1 cellular context compared by ENCODE assay signal in genomic region chr22:19880786-19881569, GRCh38.
TF ChIP-seq lines count a peak whose summit lies in the region.

No MANE protein-coding gene starts in this region.

TF ChIP-seq in HEK293, 187 proteins besides CTCF, POLR2A, EP300 and RAD21 (continued from another document and continues in another):
- no peak for TF ChIP-seq ZNF549 (tag by site-specific recombination; IDR thresholded peaks at IDR 0.05)
- no peak for TF ChIP-seq ZNF544 (tag by site-specific recombination; IDR thresholded peaks at IDR 0.05)
- TF ChIP-seq HOXA7 (CRISPR knock-in tag; IDR thresholded peaks at IDR 0.05; ENCODE audit: borderline replicate concordance) = no peak
- peak; percentile 87 for TF ChIP-seq INSM2 (tag by site-specific recombination; IDR thresholded peaks at IDR 0.05)
- TF ChIP-seq ZNF521 (tag by site-specific recombination; IDR thresholded peaks at IDR 0.05) = no peak
- TF ChIP-seq HOXC10 (CRISPR knock-in tag; IDR thresholded peaks at IDR 0.05) = no peak
- no peak for TF ChIP-seq ZSCAN30 (tag by site-specific recombination; IDR thresholded peaks at IDR 0.05)
- no peak for TF ChIP-seq ZSCAN16 (tag by site-specific recombination; IDR thresholded peaks at IDR 0.05)
- no peak for TF ChIP-seq ZBTB1 (tag by site-specific recombination; IDR thresholded peaks at IDR 0.05)
- peak; percentile 83 for TF ChIP-seq EGR2 (tag by site-specific recombination; IDR thresholded peaks at IDR 0.05; ENCODE audit: low read depth)
- peak; percentile 98 for TF ChIP-seq ZNF600 (tag by site-specific recombination; IDR thresholded peaks at IDR 0.05)
- TF ChIP-seq PRDM6 (tag by site-specific recombination; IDR thresholded peaks at IDR 0.05) = no peak
- TF ChIP-seq ZNF292 (tag by site-specific recombination; IDR thresholded peaks at IDR 0.05; ENCODE audit: borderline replicate concordance, low read depth) = no peak
- no peak for TF ChIP-seq AEBP2 (tag by site-specific recombination; IDR thresholded peaks at IDR 0.05; ENCODE audit: borderline replicate concordance)
- peak; percentile 93 for TF ChIP-seq KLF17 (tag by site-specific recombination; IDR thresholded peaks at IDR 0.05)
- TF ChIP-seq KLF9 (tag by site-specific recombination; IDR thresholded peaks at IDR 0.05; ENCODE audit: low read depth) = peak; percentile 76
- TF ChIP-seq SP3 (tag by site-specific recombination; IDR thresholded peaks at IDR 0.05) = no peak
- TF ChIP-seq MYNN (tag by site-specific recombination; IDR thresholded peaks at IDR 0.05; ENCODE audit: borderline replicate concordance) = no peak
- no peak for TF ChIP-seq KLF8 (tag by site-specific recombination; IDR thresholded peaks at IDR 0.05)
- no peak for TF ChIP-seq HOXD13 (CRISPR knock-in tag; IDR thresholded peaks at IDR 0.05; ENCODE audit: borderline replicate concordance)
- TF ChIP-seq ZBTB49 (tag by site-specific recombination; IDR thresholded peaks at IDR 0.05; ENCODE audit: low read depth) = no peak
- TF ChIP-seq ZBTB6 (tag by site-specific recombination; IDR thresholded peaks at IDR 0.05) = no peak
- 0 out of 2 replicates have a peak, but pooled peaks have one; percentile 14 for TF ChIP-seq ZXDB (tag by site-specific recombination; IDR thresholded peaks at IDR 0.05)
- TF ChIP-seq ZNF670 (tag by site-specific recombination; IDR thresholded peaks at IDR 0.05; ENCODE audit: low read depth) = no peak
- TF ChIP-seq ZNF623 (tag by site-specific recombination; IDR thresholded peaks at IDR 0.05) = no peak
- no peak for TF ChIP-seq ZNF555 (tag by site-specific recombination; conservative IDR thresholded peaks at IDR 0.05)
- TF ChIP-seq ZNF19 (tag by site-specific recombination; IDR thresholded peaks at IDR 0.05; ENCODE audit: low read depth) = no peak
- TF ChIP-seq ZNF473 (tag by site-specific recombination; IDR thresholded peaks at IDR 0.05) = no peak
- no peak for TF ChIP-seq ZNF350 (tag by site-specific recombination; IDR thresholded peaks at IDR 0.05)
- no peak for TF ChIP-seq MZF1 (tag by site-specific recombination; IDR thresholded peaks at IDR 0.05; ENCODE audit: borderline replicate concordance)
- TF ChIP-seq ZNF777 (tag by site-specific recombination; IDR thresholded peaks at IDR 0.05; ENCODE audit: borderline replicate concordance) = no peak
- no peak for TF ChIP-seq ZNF302 (tag by site-specific recombination; IDR thresholded peaks at IDR 0.05; ENCODE audit: low read depth)
- TF ChIP-seq ZNF366 (tag by site-specific recombination; conservative IDR thresholded peaks at IDR 0.05) = 0 out of 2 replicates have a peak, but pooled peaks have one; percentile 23
- peak; percentile 75 for TF ChIP-seq KLF10 (tag by site-specific recombination; IDR thresholded peaks at IDR 0.05)
- peak; percentile 95 for TF ChIP-seq ZNF341 (tag by site-specific recombination; IDR thresholded peaks at IDR 0.05; ENCODE audit: low read depth)
- no peak for TF ChIP-seq ZNF133 (tag by site-specific recombination; IDR thresholded peaks at IDR 0.05)
- no peak for TF ChIP-seq ZNF169 (tag by site-specific recombination; IDR thresholded peaks at IDR 0.05)
- peak; percentile 65 for TF ChIP-seq ZNF629 (tag by site-specific recombination; IDR thresholded peaks at IDR 0.05)
- TF ChIP-seq ZNF138 (tag by site-specific recombination; IDR thresholded peaks at IDR 0.05; ENCODE audit: borderline replicate concordance) = no peak
- TF ChIP-seq ZNF416 (tag by site-specific recombination; IDR thresholded peaks at IDR 0.05) = no peak
- TF ChIP-seq ZIC2 (tag by site-specific recombination; IDR thresholded peaks at IDR 0.05) = 0 out of 2 replicates have a peak, but pooled peaks have one; percentile 35
- TF ChIP-seq ZBTB20 (tag by site-specific recombination; IDR thresholded peaks at IDR 0.05) = no peak
- no peak for TF ChIP-seq ZNF449 (tag by site-specific recombination; IDR thresholded peaks at IDR 0.05)
- TF ChIP-seq PATZ1 (tag by site-specific recombination; IDR thresholded peaks at IDR 0.05) = 0 out of 2 replicates have a peak, but pooled peaks have one; percentile 11
- no peak for TF ChIP-seq PRDM1 (tag by site-specific recombination; IDR thresholded peaks at IDR 0.05)
- peak; percentile 56; the same call in 1 of the 2 replicates for TF ChIP-seq ZBTB44 (tag by site-specific recombination; IDR thresholded peaks at IDR 0.05)
- TF ChIP-seq ZNF76 (tag by site-specific recombination; IDR thresholded peaks at IDR 0.05; ENCODE audit: borderline replicate concordance, low read depth) = no peak
- TF ChIP-seq ZSCAN18 (tag by site-specific recombination; IDR thresholded peaks at IDR 0.05) = no peak
- no peak for TF ChIP-seq ZNF561 (tag by site-specific recombination; IDR thresholded peaks at IDR 0.05; ENCODE audit: borderline replicate concordance)
